17 cellular contexts compared by ENCODE assay signal in genomic region chr2:118672571-118673158, GRCh38.
DNase-seq lines count a peak whose midpoint lies in the region; ATAC-seq and TF ChIP-seq lines count a peak whose summit lies in the region.
"Had no signal": no experiment of that assay in that cellular context is flagged by ENCODE, and none has a peak within 500 bp of the region (broad histone marks: within the 10 kb centered on the region; RNA-seq: fewer than 3 reads in every experiment).

No MANE protein-coding gene starts in this region.

- H3K4me2 ChIP-seq in mammary epithelial cell (ENCODE audit: insufficient read depth, low read depth, low read length) = no peak overlapping the region
- no peak overlapping the region; the same call in 1 of the 2 replicates for H3K4me2 ChIP-seq in PC-9
- H3K4me2 ChIP-seq in fibroblast of lung (ENCODE audit: extremely low read depth, insufficient read depth, low read length) = no peak overlapping the region

- H3K79me2 ChIP-seq in mammary epithelial cell (ENCODE audit: insufficient read depth, low read length) (no peaks in the 10 kb centered on the region), PC-9 (ENCODE audit: low read depth) (no peaks in the 10 kb centered on the region), fibroblast of lung (ENCODE audit: control insufficient read depth, insufficient read depth, low read length) (no peaks in the 10 kb centered on the region)

- WGBS in mammary epithelial cell (ENCODE audit: low coverage, missing lambda C conversion rate) = 72% methylated on average over 3 of the region's 3 CpGs
- 57 to 75% methylated on average over 3 of the region's 3 CpGs for WGBS in sigmoid colon, 2 donors

- no peaks in the 10 kb centered on the region for H3K27me3 Mint-ChIP-seq in MCF 10A (ENCODE audit: insufficient read depth, unreplicated experiment)

- H3K9ac ChIP-seq in mammary epithelial cell (ENCODE audit: insufficient read depth, low read length) = no peak overlapping the region
- H3K9ac ChIP-seq in fibroblast of lung (ENCODE audit: insufficient read depth, low read length) = no peak overlapping the region

- H3K9me2 ChIP-seq in PC-9 (ENCODE audit: insufficient read depth) = no peaks in the 10 kb centered on the region

- H3K27ac ChIP-seq in mammary epithelial cell (ENCODE audit: insufficient read depth, low read depth, low read length) = no peak overlapping the region
- peak overlapping the region; percentile 20; the same call in 1 of the 2 replicates for H3K27ac ChIP-seq in PC-9
- H3K27ac ChIP-seq in fibroblast of lung (ENCODE audit: insufficient read depth, low read length) = no peak overlapping the region
- no peak overlapping the region for H3K27ac ChIP-seq in sigmoid colon
- H3K27ac ChIP-seq: C4-2B, Peyer's patch had no signal

- H3K4me1 Mint-ChIP-seq in MCF 10A (ENCODE audit: insufficient read depth, unreplicated experiment) = peaks cover 20% of the 10 kb centered on the region

- peaks cover 24% of the 10 kb centered on the region for H3F3A ChIP-seq in PC-9 (ENCODE audit: insufficient read depth, low read depth)

- H2AFZ ChIP-seq in mammary epithelial cell (ENCODE audit: low read depth, low read length) (no peak overlapping the region), PC-9 (no peak overlapping the region; the same call in 1 of the 2 replicates), fibroblast of lung (ENCODE audit: low read length) (no peak overlapping the region)

- H4K20me1 ChIP-seq in mammary epithelial cell (ENCODE audit: insufficient read depth, low read length) (no peaks in the 10 kb centered on the region), PC-9 (ENCODE audit: insufficient read depth) (no peaks in the 10 kb centered on the region), fibroblast of lung (ENCODE audit: control insufficient read depth, extremely low read depth, insufficient read depth, low read length) (no peaks in the 10 kb centered on the region)

- dilution Hi-C loops in mammary epithelial cell (cut with HindIII; ENCODE audit: low sequenced_read_pairs) = no loop called here

- no peak overlapping the region for H3K4me3 Mint-ChIP-seq in MCF 10A (ENCODE audit: unreplicated experiment)

- H3K4me3 ChIP-seq in mammary epithelial cell (replicated peaks in 1 of 3; ENCODE audit: insufficient read depth in 1 of 3, low read depth in 2 of 3, low read length in 3 of 3) (no peak overlapping the region), PC-9 (no peak overlapping the region), fibroblast of lung (replicated peaks in 1 of 4; ENCODE audit: control extremely low read depth in 1 of 4, insufficient read depth in 1 of 4, low read depth in 3 of 4, low read length in 4 of 4) (no peak overlapping the region), sigmoid colon (no peak overlapping the region)
- H3K4me3 ChIP-seq: HAP-1, Peyer's patch had no signal

- intact Hi-C loops in MCF 10A (cut with micrococcal nuclease) = no loop called here
- intact Hi-C loops in mammary epithelial cell (cut with micrococcal nuclease) = no loop called here
- intact Hi-C loops in PC-9 (cut with micrococcal nuclease; ENCODE audit: unreplicated experiment) = no loop called here
- intact Hi-C loops in sigmoid colon (cut with DNase I) = no loop called here

- in situ Hi-C loops in mammary epithelial cell (cut with MboI; ENCODE audit: low sequenced_read_pairs in 2 of 2) = no loop called here
- in situ Hi-C loops in KBM-7 (cut with MboI; ENCODE audit: low pct_unique_long_range_greater_than_20kb, low sequenced_read_pairs) = no loop called here

- TF ChIP-seq CTCF in MCF 10A (IDR thresholded peaks at IDR 0.05; ENCODE audit: unreplicated experiment) (no peak), mammary epithelial cell (conservative IDR thresholded peaks at IDR 0.05 in 1 of 2, IDR thresholded peaks at IDR 0.05 in 1 of 2; ENCODE audit: extremely low read depth in 1 of 2, insufficient read depth in 1 of 2, low read depth in 1 of 2, low read length in 2 of 2) (no peak), PC-9 (conservative IDR thresholded peaks at IDR 0.05) (no peak), fibroblast of lung (conservative IDR thresholded peaks at IDR 0.05 in 1 of 2, IDR thresholded peaks at IDR 0.05 in 1 of 2; ENCODE audit: low read depth in 1 of 2, low read length in 2 of 2) (no peak), sigmoid colon (IDR thresholded peaks at IDR 0.05) (no peak)

- no peak for TF ChIP-seq POLR2A in sigmoid colon (IDR thresholded peaks at IDR 0.05)

- CTCF ChIA-PET in MCF 10A (lab: Yijun Ruan, JAX) (no interaction called here), mammary epithelial cell (lab: Charles Lee; ENCODE audit: low non-redundant PET) (no interaction called here), PC-9 (lab: Charles Lee) (no interaction called here)

- no peak for TF ChIP-seq EP300 in sigmoid colon (IDR thresholded peaks at IDR 0.05)

- no peaks in the 10 kb centered on the region for H3K36me3 Mint-ChIP-seq in MCF 10A (ENCODE audit: insufficient read depth, unreplicated experiment)

- no peak for ATAC-seq in HG02885 (IDR thresholded peaks at IDR 0.05; ENCODE audit: poor library complexity, unreplicated experiment)

- POLR2A ChIA-PET in MCF 10A (lab: Yijun Ruan, JAX) (no interaction called here), PC-9 (lab: Charles Lee; ENCODE audit: unreplicated experiment) (no interaction called here)

- H3K4me1 ChIP-seq in mammary epithelial cell (ENCODE audit: insufficient read depth, low read length) (peaks cover 21% of the 10 kb centered on the region), PC-9 (replicated peaks; ENCODE audit: insufficient read depth) (peaks cover 43% of the 10 kb centered on the region), fibroblast of lung (ENCODE audit: control insufficient read depth, extremely low read depth, insufficient read depth, low read length) (peaks cover 19% of the 10 kb centered on the region), sigmoid colon (peaks cover 0 to 28% (median 10%) of the 10 kb centered on the region in 4 donors)
- H3K4me1 ChIP-seq: HAP-1, Peyer's patch had no signal

- H3K9me3 ChIP-seq in mammary epithelial cell (replicated peaks; ENCODE audit: insufficient read depth, low read length) (no peaks in the 10 kb centered on the region), PC-9 (ENCODE audit: insufficient read depth, low read depth) (no peaks in the 10 kb centered on the region), fibroblast of lung (ENCODE audit: control insufficient read depth, insufficient read depth, low read depth, low read length) (no peaks in the 10 kb centered on the region), sigmoid colon (no peaks in the 10 kb centered on the region)
- H3K9me3 ChIP-seq: HAP-1, Peyer's patch had no signal

- no peak overlapping the region for H3K27ac Mint-ChIP-seq in MCF 10A (ENCODE audit: low read depth, unreplicated experiment)

- DNase-seq in MCF 10A (ENCODE audit: unreplicated experiment) = peak; percentile 13
- no peak for DNase-seq in mammary epithelial cell
- DNase-seq in PC-9 = peak in 1 of 2 experiments; percentile 64
- peak; percentile 21 to 45 for DNase-seq in fibroblast of lung (ENCODE audit: low read depth in 2 of 2)
- no peak for DNase-seq in AG08396 (ENCODE audit: low spot score)
- DNase-seq in KBM-7 = no peak
- no peak for DNase-seq in sigmoid colon
- DNase-seq: DMS153, NCI-H1048, NCI-H146, NCI-H2081, NCI-H510A treated with DMSO at 0.1 percent for 48 hours, Peyer's patch, Right ventricle myocardium superior had no signal

- no peaks in the 10 kb centered on the region for H3K9me3 Mint-ChIP-seq in MCF 10A (ENCODE audit: unreplicated experiment)

- H3K27me3 ChIP-seq in mammary epithelial cell (ENCODE audit: insufficient read depth, low read length) = no peaks in the 10 kb centered on the region
- no peaks in the 10 kb centered on the region for H3K27me3 ChIP-seq in PC-9 (ENCODE audit: insufficient read depth, low read depth)
- no peaks in the 10 kb centered on the region for H3K27me3 ChIP-seq in fibroblast of lung (ENCODE audit: control insufficient read depth, insufficient read depth, low read length)
- no peaks in the 10 kb centered on the region for H3K27me3 ChIP-seq in sigmoid colon
- H3K27me3 ChIP-seq: Peyer's patch had no signal

- no peaks in the 10 kb centered on the region for H3K36me3 ChIP-seq in mammary epithelial cell (ENCODE audit: insufficient read depth, low read length)
- no peaks in the 10 kb centered on the region for H3K36me3 ChIP-seq in PC-9 (ENCODE audit: low read depth)
- no peaks in the 10 kb centered on the region for H3K36me3 ChIP-seq in fibroblast of lung (ENCODE audit: control insufficient read depth, insufficient read depth, low read length)
- H3K36me3 ChIP-seq in sigmoid colon = no peaks in the 10 kb centered on the region
- H3K36me3 ChIP-seq: HAP-1, Peyer's patch had no signal

- BruUV-seq in MCF 10A (replicated peaks; lab: Mats Ljungman, UMichigan) (no TSS peak), mammary epithelial cell (replicated peaks; lab: Mats Ljungman, UMichigan) (no TSS peak), PC-9 (replicated peaks; lab: Mats Ljungman, UMichigan) (no TSS peak)

Comparison
In these comparisons a context has a peak if more than half of its experiments do, and no peak if none do; other contexts are left out.
1. DNase-seq: peak in MCF 10A (single experiment) and fibroblast of lung (2 of 2); none in mammary epithelial cell (single experiment), AG08396 (single experiment), KBM-7 (single experiment) and sigmoid colon (single experiment).